8 cellular contexts compared by ENCODE assay signal in genomic region chr5:122312670-122312988, GRCh38. TPM values are rescaled to one million over a fixed set of nuclear protein-coding genes. Genes with fewer than 3 reads are reported as not detected.
DNase-seq lines count a peak whose midpoint lies in the region; ATAC-seq, FAIRE-seq and TF ChIP-seq lines count a peak whose summit lies in the region.

No MANE protein-coding gene starts in this region.

- no peaks in the 10 kb centered on the region for H3K9me3 ChIP-seq in subcutaneous abdominal adipose tissue (ENCODE audit: control insufficient read depth in 5 of 5, low read length in 5 of 5)
- H3K9me3 ChIP-seq in effector memory CD4-positive, alpha-beta T cell (ENCODE audit: control insufficient read depth, low read length) = no peaks in the 10 kb centered on the region

- H3K4me3 ChIP-seq in bronchial epithelial cell (ENCODE audit: low read depth, low read length) (peak overlapping the region; percentile 37), subcutaneous abdominal adipose tissue (ENCODE audit: low read depth in 1 of 5, low read length in 5 of 5) (peak overlapping the region; percentile 65 to 78 (median 71))
- H3K4me3 ChIP-seq in effector memory CD4-positive, alpha-beta T cell (ENCODE audit: insufficient read depth, low read depth, low read length, poor library complexity, severe bottlenecking) = no peak overlapping the region

- H3K9ac ChIP-seq in subcutaneous abdominal adipose tissue (ENCODE audit: low read length in 5 of 5) = peak overlapping the region in 4 of 5 donors; percentile 55 to 63 (median 59)

- H3K27me3 ChIP-seq in bronchial epithelial cell (ENCODE audit: control insufficient read depth, insufficient read depth, low read length) (peaks cover 10% of the 10 kb centered on the region), subcutaneous abdominal adipose tissue (ENCODE audit: control insufficient read depth in 5 of 5, insufficient read depth in 4 of 5, low read length in 5 of 5) (peaks cover 0 to 22% (median 13%) of the 10 kb centered on the region in 5 donors)
- H3K27me3 ChIP-seq in effector memory CD4-positive, alpha-beta T cell (replicated peaks; ENCODE audit: control insufficient read depth, insufficient read depth, low read length, poor library complexity, severe bottlenecking) = no peaks in the 10 kb centered on the region

- ATAC-seq in HG02885 (IDR thresholded peaks at IDR 0.05; ENCODE audit: poor library complexity, unreplicated experiment) = peak; percentile 15

- H3K36me3 ChIP-seq in bronchial epithelial cell (ENCODE audit: control insufficient read depth, insufficient read depth, low read length) (no peaks in the 10 kb centered on the region), subcutaneous abdominal adipose tissue (ENCODE audit: control insufficient read depth in 5 of 5, insufficient read depth in 5 of 5, low read length in 5 of 5) (no peaks in the 10 kb centered on the region)
- no peaks in the 10 kb centered on the region for H3K36me3 ChIP-seq in effector memory CD4-positive, alpha-beta T cell (ENCODE audit: control insufficient read depth, insufficient read depth, low read length)

- DNase-seq in COR-L47 (lab: John Stamatoyannopoulos, UW) (peak; percentile 20), bronchial epithelial cell (ENCODE audit: low read depth) (no peak), left kidney (ENCODE audit: low read depth, low spot score) (peak; percentile 76), NCI-H2196 (lab: John Stamatoyannopoulos, UW; ENCODE audit: unreplicated experiment) (no peak)
- no peak for DNase-seq in stimulated activated CD4-positive, alpha-beta T cell treated with anti-CD3 and anti-CD28 coated beads, Interleukin-1b, Interleukin-23, amount 100 ng/mL, for 48 hours
- DNase-seq in effector memory CD4-positive, alpha-beta T cell = no peak

- peaks cover 0 to 29% (median 28%) of the 10 kb centered on the region in 5 donors for H3K4me1 ChIP-seq in subcutaneous abdominal adipose tissue (ENCODE audit: control insufficient read depth in 5 of 5, insufficient read depth in 5 of 5, low read length in 5 of 5)
- no peaks in the 10 kb centered on the region for H3K4me1 ChIP-seq in effector memory CD4-positive, alpha-beta T cell (ENCODE audit: control insufficient read depth, insufficient read depth, low read length, poor library complexity, severe bottlenecking)

- peak overlapping the region; percentile 12 for H3K27ac ChIP-seq in subcutaneous abdominal adipose tissue (ENCODE audit: low read depth, low read length)
- no peak overlapping the region for H3K27ac ChIP-seq in effector memory CD4-positive, alpha-beta T cell (ENCODE audit: insufficient read depth, low read length, poor library complexity, severe bottlenecking)

- FAIRE-seq in bronchial epithelial cell (lab: Jason Lieb, UNC) = no peak

- no peak for TF ChIP-seq CTCF in bronchial epithelial cell (IDR thresholded peaks at IDR 0.05; ENCODE audit: insufficient read depth, low read length, severe bottlenecking)

RNA-seq across cellular contexts. Expression of gene SNCAIP, which starts 0.6 kb away (rescaled TPM):
- 0.26 TPM in 1 of 2 replicates, not detected in the other for total RNA-seq in bronchial epithelial cell

Comparison
In these comparisons a context has a peak if more than half of its experiments do, and no peak if none do; other contexts are left out.
1. DNase-seq: peak in COR-L47 (single experiment) and left kidney (single experiment); none in bronchial epithelial cell (single experiment), NCI-H2196 (single experiment), stimulated activated CD4-positive, alpha-beta T cell treated with anti-CD3 and anti-CD28 coated beads, Interleukin-1b, Interleukin-23, amount 100 ng/mL, for 48 hours (single experiment) and effector memory CD4-positive, alpha-beta T cell (0 of 3).